17 cellular contexts compared by ENCODE assay signal in the genomic region with DNA sequence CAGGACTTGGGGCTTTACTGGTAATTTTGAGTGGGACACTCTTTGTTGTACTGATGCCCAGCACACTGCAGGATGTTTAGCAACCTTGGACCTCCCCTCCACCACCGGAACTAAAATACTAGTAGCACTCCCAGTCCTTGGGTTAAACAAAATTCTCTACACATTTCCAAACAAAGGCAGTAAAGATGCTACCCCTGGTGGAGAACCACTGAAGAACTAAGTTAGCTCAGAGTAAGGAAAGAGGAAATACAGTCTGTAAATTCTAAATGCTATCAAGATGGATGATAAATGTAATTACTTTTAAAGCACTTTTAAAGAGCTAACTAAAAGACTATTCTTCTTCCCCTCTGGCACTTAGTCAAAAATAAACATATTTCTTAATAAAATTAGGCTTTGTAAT.
DNase-seq lines count a peak whose midpoint lies in the region; ATAC-seq and TF ChIP-seq lines count a peak whose summit lies in the region.
"Had no signal": no experiment of that assay in that cellular context is flagged by ENCODE, and none has a peak within 500 bp of the region (broad histone marks: within the 10 kb centered on the region; RNA-seq: fewer than 3 reads in every experiment).

No MANE protein-coding gene starts in this region.

- H3K9me2 ChIP-seq in GM23338 (ENCODE audit: insufficient read depth) (no peaks in the 10 kb centered on the region), PC-3 (replicated peaks; ENCODE audit: low read length) (no peaks in the 10 kb centered on the region)

- peaks cover 5% of the 10 kb centered on the region; the same call in 1 of the 3 replicates for H3K9me3 Mint-ChIP-seq in GM23338

- no peak overlapping the region for H2AFZ ChIP-seq in GM23338
- H2AFZ ChIP-seq in PC-3 (ENCODE audit: low read length), result no peak overlapping the region
- H2AFZ ChIP-seq: GM23248 had no signal

- 37 to 75% (median 56%) methylated on average over 1 of the region's 1 CpG for WGBS in psoas muscle, 3 donors

- DNase-seq in GM23338 (ENCODE audit: low spot score) (no peak), astrocyte of the cerebellum (ENCODE audit: low read depth) (no peak), fibroblast of villous mesenchyme (ENCODE audit: low read depth) (no peak), psoas muscle (no peak), amygdala (lab: John Stamatoyannopoulos, UW) (no peak), PC-3 (no peak)
- DNase-seq: ACHN; BE2C; CD8-positive, alpha-beta T cell; GF-D8; GM23248; KG1; NCI-H1048; NCI-H748 treated with DMSO at 0.1 percent for 48 hours; Peyer's patch; SHP77 had no signal

- H3K9ac ChIP-seq in PC-3 (ENCODE audit: low read length), result no peak overlapping the region
- H3K9ac ChIP-seq: GM23248 had no signal

- H3K27ac Mint-ChIP-seq in GM23338, result no peak overlapping the region
- H3K27ac Mint-ChIP-seq: CD8-positive, alpha-beta T cell had no signal

- peaks cover 6% of the 10 kb centered on the region for H3K9me3 ChIP-seq in psoas muscle
- H3K9me3 ChIP-seq in PC-3 (ENCODE audit: low read length), result no peaks in the 10 kb centered on the region
- H3K9me3 ChIP-seq: BE2C, Peyer's patch had no signal

- peaks cover 7% of the 10 kb centered on the region; the same call in 2 of the 3 replicates for H3K4me1 Mint-ChIP-seq in GM23338

- H3K4me1 ChIP-seq in GM23338 (ENCODE audit: insufficient read depth) (no peaks in the 10 kb centered on the region), psoas muscle (peaks cover 22% of the 10 kb centered on the region), PC-3 (ENCODE audit: insufficient read depth, low read length) (no peaks in the 10 kb centered on the region)
- H3K4me1 ChIP-seq: Peyer's patch had no signal

- intact Hi-C loops in psoas muscle (cut with DNase I) (loop anchor here in 1 of 2 donors (10.0 kb wide), 1 partner anchor 62 kb away; a partner anchor contains a TSS), PC-3 (cut with micrococcal nuclease) (no loop called here)

- in situ Hi-C loops in astrocyte of the cerebellum (cut with HindIII; ENCODE audit: low sequenced_read_pairs), result no loop called here

- CTCF ChIA-PET in PC-3 (lab: Charles Lee), result interaction anchor here (0.6 kb wide), 1 partner anchor 10 kb away, joined by 3 read pairs; no protein-coding TSS in a partner anchor

- H4K20me1 ChIP-seq in GM23338 (replicated peaks; ENCODE audit: insufficient read depth) (0 out of 2 replicates have a peak, but pooled peaks cover 4% of the 10 kb centered on the region), PC-3 (ENCODE audit: low read length) (no peaks in the 10 kb centered on the region)

- H3F3A ChIP-seq in GM23338 (replicated peaks; ENCODE audit: low read depth) (no peaks in the 10 kb centered on the region), PC-3 (ENCODE audit: low read length, unreplicated experiment) (no peaks in the 10 kb centered on the region)

- H3K27ac ChIP-seq in GM23338 (ENCODE audit: low read depth) (no peak overlapping the region), psoas muscle (peak overlapping the region; percentile 67), PC-3 (ENCODE audit: low read length) (no peak overlapping the region)
- H3K27ac ChIP-seq: GM23248, Peyer's patch had no signal

- H3K4me3 Mint-ChIP-seq in GM23338, result no peak overlapping the region
- H3K4me3 Mint-ChIP-seq: CD8-positive, alpha-beta T cell had no signal

- H3K27me3 ChIP-seq in GM23338 (ENCODE audit: insufficient read depth) (no peaks in the 10 kb centered on the region), psoas muscle (ENCODE audit: insufficient read depth in 3 of 3, low read length in 2 of 3) (no peaks in the 10 kb centered on the region), PC-3 (ENCODE audit: low read length) (no peaks in the 10 kb centered on the region)
- H3K27me3 ChIP-seq: BE2C, Peyer's patch had no signal

- H3K79me2 ChIP-seq in GM23338 (replicated peaks; ENCODE audit: insufficient read depth), result peaks cover 83% of the 10 kb centered on the region
- peaks cover 6% of the 10 kb centered on the region; the same call in 1 of the 2 replicates for H3K79me2 ChIP-seq in PC-3 (ENCODE audit: low read length)

- TF ChIP-seq CTCF in GM23338 (conservative IDR thresholded peaks at IDR 0.05; ENCODE audit: low read depth in 2 of 2) (no peak; a peak in 1 of 4 replicates), astrocyte of the cerebellum (IDR thresholded peaks at IDR 0.05; ENCODE audit: low read depth, low read length, missing control alignments) (peak; percentile 17), fibroblast of villous mesenchyme (IDR thresholded peaks at IDR 0.05; ENCODE audit: insufficient read depth, low read depth, low read length) (peak; percentile 19), psoas muscle (IDR thresholded peaks at IDR 0.05) (no peak), PC-3 (conservative IDR thresholded peaks at IDR 0.05; ENCODE audit: low read depth, low read length) (no peak)

- H3K36me3 ChIP-seq in GM23338 (ENCODE audit: insufficient read depth) (no peaks in the 10 kb centered on the region; the same call in 1 of the 2 replicates), psoas muscle (ENCODE audit: insufficient read depth in 1 of 2, low read depth in 1 of 2) (no peaks in the 10 kb centered on the region), PC-3 (ENCODE audit: low read depth, low read length) (no peaks in the 10 kb centered on the region)
- H3K36me3 ChIP-seq: Peyer's patch had no signal

- H3K36me3 Mint-ChIP-seq in GM23338 (ENCODE audit: low read depth), result peaks cover 48% of the 10 kb centered on the region

- H3K27me3 Mint-ChIP-seq in GM23338 (ENCODE audit: insufficient read depth, low read depth, poor library complexity), result peaks cover 2% of the 10 kb centered on the region

- POLR2A ChIA-PET in PC-3 (lab: Charles Lee; ENCODE audit: unreplicated experiment), result no interaction called here

- H3K4me3 ChIP-seq in GM23338 (no peak overlapping the region), astrocyte of the cerebellum (ENCODE audit: low read depth, low read length) (no peak overlapping the region), fibroblast of villous mesenchyme (ENCODE audit: low read depth, low read length) (no peak overlapping the region), psoas muscle (no peak overlapping the region), PC-3 (ENCODE audit: low read length) (no peak overlapping the region)
- H3K4me3 ChIP-seq: GM23248, Peyer's patch had no signal

- H3K4me2 ChIP-seq in GM23338 (no peak overlapping the region), PC-3 (ENCODE audit: low read length) (no peak overlapping the region)

- BruUV-seq in PC-3 (replicated peaks; lab: Mats Ljungman, UMichigan), result no TSS peak

- ATAC-seq in GM23338 (peak; percentile 35; the same call in 1 of the 3 replicates), psoas muscle (peak in 1 of 4 donors; percentile 30), HG02870 (IDR thresholded peaks at IDR 0.05; ENCODE audit: unreplicated experiment) (no peak), PC-3 (no peak)
- ATAC-seq: CD8-positive, alpha-beta T cell had no signal

TF ChIP-seq in GM23338, 12 proteins besides CTCF, POLR2A, EP300 and RAD21 (continues in another document):
- TF ChIP-seq EZH2phosphoT487 (IDR thresholded peaks at IDR 0.05; ENCODE audit: unreplicated experiment) (no peak), ZNF331 (CRISPR knock-in tag; IDR thresholded peaks at IDR 0.05; ENCODE audit: low read depth) (no peak), ZNF114 (CRISPR knock-in tag; IDR thresholded peaks at IDR 0.05) (no peak), JUNB (IDR thresholded peaks at IDR 0.05; ENCODE audit: unreplicated experiment) (no peak), POLR2AphosphoS5 (IDR thresholded peaks at IDR 0.05; ENCODE audit: low read depth) (no peak), CREB1 (CRISPR knock-in tag; IDR thresholded peaks at IDR 0.05; ENCODE audit: low read depth) (no peak), EZH2 (IDR thresholded peaks at IDR 0.05; ENCODE audit: low read depth, unreplicated experiment) (no peak)
- TF ChIP-seq, protein P1, sequence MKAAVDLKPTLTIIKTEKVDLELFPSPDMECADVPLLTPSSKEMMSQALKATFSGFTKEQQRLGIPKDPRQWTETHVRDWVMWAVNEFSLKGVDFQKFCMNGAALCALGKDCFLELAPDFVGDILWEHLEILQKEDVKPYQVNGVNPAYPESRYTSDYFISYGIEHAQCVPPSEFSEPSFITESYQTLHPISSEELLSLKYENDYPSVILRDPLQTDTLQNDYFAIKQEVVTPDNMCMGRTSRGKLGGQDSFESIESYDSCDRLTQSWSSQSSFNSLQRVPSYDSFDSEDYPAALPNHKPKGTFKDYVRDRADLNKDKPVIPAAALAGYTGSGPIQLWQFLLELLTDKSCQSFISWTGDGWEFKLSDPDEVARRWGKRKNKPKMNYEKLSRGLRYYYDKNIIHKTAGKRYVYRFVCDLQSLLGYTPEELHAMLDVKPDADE (IDR thresholded peaks at IDR 0.05), result no peak
- TF ChIP-seq, protein P2, sequence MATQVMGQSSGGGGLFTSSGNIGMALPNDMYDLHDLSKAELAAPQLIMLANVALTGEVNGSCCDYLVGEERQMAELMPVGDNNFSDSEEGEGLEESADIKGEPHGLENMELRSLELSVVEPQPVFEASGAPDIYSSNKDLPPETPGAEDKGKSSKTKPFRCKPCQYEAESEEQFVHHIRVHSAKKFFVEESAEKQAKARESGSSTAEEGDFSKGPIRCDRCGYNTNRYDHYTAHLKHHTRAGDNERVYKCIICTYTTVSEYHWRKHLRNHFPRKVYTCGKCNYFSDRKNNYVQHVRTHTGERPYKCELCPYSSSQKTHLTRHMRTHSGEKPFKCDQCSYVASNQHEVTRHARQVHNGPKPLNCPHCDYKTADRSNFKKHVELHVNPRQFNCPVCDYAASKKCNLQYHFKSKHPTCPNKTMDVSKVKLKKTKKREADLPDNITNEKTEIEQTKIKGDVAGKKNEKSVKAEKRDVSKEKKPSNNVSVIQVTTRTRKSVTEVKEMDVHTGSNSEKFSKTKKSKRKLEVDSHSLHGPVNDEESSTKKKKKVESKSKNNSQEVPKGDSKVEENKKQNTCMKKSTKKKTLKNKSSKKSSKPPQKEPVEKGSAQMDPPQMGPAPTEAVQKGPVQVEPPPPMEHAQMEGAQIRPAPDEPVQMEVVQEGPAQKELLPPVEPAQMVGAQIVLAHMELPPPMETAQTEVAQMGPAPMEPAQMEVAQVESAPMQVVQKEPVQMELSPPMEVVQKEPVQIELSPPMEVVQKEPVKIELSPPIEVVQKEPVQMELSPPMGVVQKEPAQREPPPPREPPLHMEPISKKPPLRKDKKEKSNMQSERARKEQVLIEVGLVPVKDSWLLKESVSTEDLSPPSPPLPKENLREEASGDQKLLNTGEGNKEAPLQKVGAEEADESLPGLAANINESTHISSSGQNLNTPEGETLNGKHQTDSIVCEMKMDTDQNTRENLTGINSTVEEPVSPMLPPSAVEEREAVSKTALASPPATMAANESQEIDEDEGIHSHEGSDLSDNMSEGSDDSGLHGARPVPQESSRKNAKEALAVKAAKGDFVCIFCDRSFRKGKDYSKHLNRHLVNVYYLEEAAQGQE (IDR thresholded peaks at IDR 0.05; ENCODE audit: unreplicated experiment), result no peak

Comparison
In these comparisons a context has a peak if more than half of its experiments do, and no peak if none do; other contexts are left out.
1. CTCF ChIP-seq: peak in astrocyte of the cerebellum (single experiment) and fibroblast of villous mesenchyme (single experiment); none in GM23338 (0 of 2), psoas muscle (single experiment) and PC-3 (single experiment).